Comparison of ENCODE assay signal across 14 cellular contexts in the genomic region with DNA sequence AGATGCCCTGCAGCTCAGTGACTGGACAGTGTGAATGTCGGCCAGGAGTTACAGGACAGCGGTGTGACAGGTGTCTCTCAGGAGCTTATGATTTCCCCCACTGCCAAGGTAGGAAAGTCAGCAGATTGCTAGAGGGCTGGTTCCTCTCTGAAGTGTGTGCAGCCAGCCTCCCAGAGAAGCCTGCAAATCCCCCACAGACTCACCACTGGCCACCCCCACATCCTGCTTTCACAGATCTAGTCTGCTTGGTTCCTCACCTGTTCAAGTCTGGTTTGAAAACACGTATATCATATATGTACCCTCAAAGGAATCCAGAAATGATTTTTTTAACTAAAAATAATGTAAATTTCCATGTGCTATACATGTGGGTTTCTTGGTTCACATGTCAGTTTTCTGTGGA.
DNase-seq lines count a peak whose midpoint lies in the region; ATAC-seq and TF ChIP-seq lines count a peak whose summit lies in the region.
"Had no signal": no experiment of that assay in that cellular context is flagged by ENCODE, and none has a peak within 500 bp of the region (broad histone marks: within the 10 kb centered on the region; RNA-seq: fewer than 3 reads in every experiment).

No MANE protein-coding gene starts in this region.

- ATAC-seq in GM23338 (no peak), HG03378 (IDR thresholded peaks at IDR 0.05; ENCODE audit: unreplicated experiment) (no peak)
- peak; percentile 97 for ATAC-seq in activated CD8-positive, alpha-beta T cell treated with anti-CD3 and anti-CD28 coated beads, Interleukin-2, amount 10 ng/mL, durations not matched to agents 7 days and 5 days
- ATAC-seq in natural killer cell treated with Interleukin-12 subunit alpha and Interleukin-12 subunit beta and Interleukin-15 and Interleukin-18, amount 100 ng/mL, for 72 hours = peak; percentile 15 to 53
- ATAC-seq: SK-N-SH treated with all-trans-retinoic acid at 6 μM for 48 hours had no signal

- H3K79me2 ChIP-seq in GM23338 (replicated peaks; ENCODE audit: insufficient read depth) = no peaks in the 10 kb centered on the region
- H3K79me2 ChIP-seq: parathyroid adenoma had no signal

- DNase-seq in GM13977 (ENCODE audit: low spot score) (peak; percentile 16), GM23338 (ENCODE audit: low spot score) (no peak), NCI-H526 (lab: John Stamatoyannopoulos, UW) (no peak), kidney tubule cell (ENCODE audit: low spot score) (no peak)
- DNase-seq in activated CD8-positive, alpha-beta T cell treated with anti-CD3 and anti-CD28 coated beads, Interleukin-2, amount 10 ng/mL, durations not matched to agents 7 days and 5 days = peak; percentile 87
- DNase-seq in natural killer cell treated with Interleukin-12 subunit alpha and Interleukin-12 subunit beta and Interleukin-15 and Interleukin-18, amount 100 ng/mL, for 72 hours (ENCODE audit: low spot score) = no peak
- DNase-seq: brain microvascular endothelial cell, DMS53, GM23248, NCI-H1436, NCI-H526 treated with DMSO at 0.1 percent for 48 hours had no signal

- H3K27ac Mint-ChIP-seq in GM23338 = no peak overlapping the region
- H3K27ac Mint-ChIP-seq in activated CD8-positive, alpha-beta T cell treated with anti-CD3 and anti-CD28 coated beads, Interleukin-2, amount 10 ng/mL, durations not matched to agents 7 days and 5 days = no peak overlapping the region
- H3K27ac Mint-ChIP-seq in natural killer cell treated with Interleukin-12 subunit alpha and Interleukin-12 subunit beta and Interleukin-15 and Interleukin-18, amount 100 ng/mL, for 72 hours = no peak overlapping the region

- no peak for TF ChIP-seq CTCF in GM13977 (IDR thresholded peaks at IDR 0.05; ENCODE audit: extremely low read depth, insufficient read depth, missing control alignments)
- no peak for TF ChIP-seq CTCF in GM23338 (conservative IDR thresholded peaks at IDR 0.05; ENCODE audit: low read depth in 2 of 2)

- H3K4me3 ChIP-seq in GM23338 = no peak overlapping the region
- H3K4me3 ChIP-seq: GM23248 had no signal

- no peaks in the 10 kb centered on the region for H3K36me3 ChIP-seq in GM23338 (ENCODE audit: insufficient read depth)
- H3K36me3 ChIP-seq: brain microvascular endothelial cell had no signal

- in situ Hi-C loops in GM13977 (cut with MboI; ENCODE audit: low pct_unique_long_range_greater_than_20kb, low sequenced_read_pairs, unreplicated experiment) = loop anchor here (25.0 kb wide), 2 partner anchors 173 to 298 kb away; partner anchors contain the start of gene RMC1

- H3K4me1 ChIP-seq in GM23338 (ENCODE audit: insufficient read depth) = peaks cover 35% of the 10 kb centered on the region
- H3K4me1 ChIP-seq: parathyroid adenoma had no signal

- no peaks in the 10 kb centered on the region for H3F3A ChIP-seq in GM23338 (replicated peaks; ENCODE audit: low read depth)

- no peak overlapping the region for H3K4me2 ChIP-seq in GM23338

- peaks cover 8% of the 10 kb centered on the region; the same call in 1 of the 2 replicates for H3K9me2 ChIP-seq in GM23338 (ENCODE audit: insufficient read depth)

- H3K9me3 Mint-ChIP-seq in GM23338 = peaks cover 6% of the 10 kb centered on the region; the same call in 1 of the 3 replicates
- H3K9me3 Mint-ChIP-seq in activated CD8-positive, alpha-beta T cell treated with anti-CD3 and anti-CD28 coated beads, Interleukin-2, amount 10 ng/mL, durations not matched to agents 7 days and 5 days (ENCODE audit: insufficient read depth) = no peaks in the 10 kb centered on the region
- H3K9me3 Mint-ChIP-seq in natural killer cell treated with Interleukin-12 subunit alpha and Interleukin-12 subunit beta and Interleukin-15 and Interleukin-18, amount 100 ng/mL, for 72 hours = no peaks in the 10 kb centered on the region

- CTCF ChIA-PET in activated CD8-positive, alpha-beta T cell treated with anti-CD3 and anti-CD28 coated beads, Interleukin-2, amount 10 ng/mL, durations not matched to agents 7 days and 5 days (lab: Charles Lee) = interaction anchor here (1.0 to 2.9 kb wide), 6 partner anchors 15 to 294 kb away, joined by 3 to 23 read pairs (median 6); no protein-coding TSS in a partner anchor

- H3K27me3 ChIP-seq in GM23338 (ENCODE audit: insufficient read depth) = no peaks in the 10 kb centered on the region
- H3K27me3 ChIP-seq: brain microvascular endothelial cell had no signal

- H4K20me1 ChIP-seq in GM23338 (replicated peaks; ENCODE audit: insufficient read depth) = no peaks in the 10 kb centered on the region

- H2AFZ ChIP-seq in GM23338 = peak overlapping the region; percentile 38; the same call in 1 of the 2 replicates
- H2AFZ ChIP-seq: GM23248, parathyroid adenoma had no signal

- H3K4me3 Mint-ChIP-seq in GM23338 = no peak overlapping the region
- H3K4me3 Mint-ChIP-seq in activated CD8-positive, alpha-beta T cell treated with anti-CD3 and anti-CD28 coated beads, Interleukin-2, amount 10 ng/mL, durations not matched to agents 7 days and 5 days = peak overlapping the region; percentile 16
- no peak overlapping the region for H3K4me3 Mint-ChIP-seq in natural killer cell treated with Interleukin-12 subunit alpha and Interleukin-12 subunit beta and Interleukin-15 and Interleukin-18, amount 100 ng/mL, for 72 hours

- H3K4me1 Mint-ChIP-seq in GM23338 = peaks cover 38% of the 10 kb centered on the region
- peaks cover 36% of the 10 kb centered on the region for H3K4me1 Mint-ChIP-seq in activated CD8-positive, alpha-beta T cell treated with anti-CD3 and anti-CD28 coated beads, Interleukin-2, amount 10 ng/mL, durations not matched to agents 7 days and 5 days (ENCODE audit: low read depth)
- H3K4me1 Mint-ChIP-seq in natural killer cell treated with Interleukin-12 subunit alpha and Interleukin-12 subunit beta and Interleukin-15 and Interleukin-18, amount 100 ng/mL, for 72 hours (ENCODE audit: low read depth in 2 of 2) = peaks cover 0 to 2% of the 10 kb centered on the region in 2 donors

- H3K27ac ChIP-seq in GM23338 (ENCODE audit: low read depth) = no peak overlapping the region
- H3K27ac ChIP-seq: brain microvascular endothelial cell, GM23248, parathyroid adenoma had no signal

- no peaks in the 10 kb centered on the region for H3K36me3 Mint-ChIP-seq in GM23338 (ENCODE audit: low read depth)
- H3K36me3 Mint-ChIP-seq in activated CD8-positive, alpha-beta T cell treated with anti-CD3 and anti-CD28 coated beads, Interleukin-2, amount 10 ng/mL, durations not matched to agents 7 days and 5 days (ENCODE audit: low read depth) = no peaks in the 10 kb centered on the region
- no peaks in the 10 kb centered on the region for H3K36me3 Mint-ChIP-seq in natural killer cell treated with Interleukin-12 subunit alpha and Interleukin-12 subunit beta and Interleukin-15 and Interleukin-18, amount 100 ng/mL, for 72 hours

- POLR2A ChIA-PET in activated CD8-positive, alpha-beta T cell treated with anti-CD3 and anti-CD28 coated beads, Interleukin-2, amount 10 ng/mL, durations not matched to agents 7 days and 5 days (lab: Charles Lee) = no interaction called here

- peaks cover 5% of the 10 kb centered on the region for H3K27me3 Mint-ChIP-seq in GM23338 (ENCODE audit: insufficient read depth, low read depth, poor library complexity)
- peaks cover 22% of the 10 kb centered on the region for H3K27me3 Mint-ChIP-seq in activated CD8-positive, alpha-beta T cell treated with anti-CD3 and anti-CD28 coated beads, Interleukin-2, amount 10 ng/mL, durations not matched to agents 7 days and 5 days (ENCODE audit: low read depth)
- H3K27me3 Mint-ChIP-seq in natural killer cell treated with Interleukin-12 subunit alpha and Interleukin-12 subunit beta and Interleukin-15 and Interleukin-18, amount 100 ng/mL, for 72 hours = peaks cover 0 to 6% of the 10 kb centered on the region in 2 donors

TF ChIP-seq in GM23338, 12 proteins besides CTCF, POLR2A, EP300 and RAD21 (continues in another document):
- TF ChIP-seq EZH2phosphoT487 (IDR thresholded peaks at IDR 0.05; ENCODE audit: unreplicated experiment) (no peak), ZNF114 (CRISPR knock-in tag; IDR thresholded peaks at IDR 0.05) (no peak), ZNF331 (CRISPR knock-in tag; IDR thresholded peaks at IDR 0.05; ENCODE audit: low read depth) (no peak), NANOG (IDR thresholded peaks at IDR 0.05; ENCODE audit: borderline replicate concordance) (no peak), EZH2 (IDR thresholded peaks at IDR 0.05; ENCODE audit: low read depth, unreplicated experiment) (no peak), CREB1 (CRISPR knock-in tag; IDR thresholded peaks at IDR 0.05; ENCODE audit: low read depth) (no peak), REST (IDR thresholded peaks at IDR 0.05; ENCODE audit: unreplicated experiment) (no peak), STAT1 (IDR thresholded peaks at IDR 0.05; ENCODE audit: unreplicated experiment) (no peak)

Comparison
In these comparisons a context has a peak if more than half of its experiments do, and no peak if none do; other contexts are left out.
1. DNase-seq: peak in GM13977 (single experiment) and activated CD8-positive, alpha-beta T cell treated with anti-CD3 and anti-CD28 coated beads, Interleukin-2, amount 10 ng/mL, durations not matched to agents 7 days and 5 days (single experiment); none in GM23338 (single experiment), natural killer cell treated with Interleukin-12 subunit alpha and Interleukin-12 subunit beta and Interleukin-15 and Interleukin-18, amount 100 ng/mL, for 72 hours (single experiment), NCI-H526 (0 of 2) and kidney tubule cell (single experiment).
2. ATAC-seq: peak in activated CD8-positive, alpha-beta T cell treated with anti-CD3 and anti-CD28 coated beads, Interleukin-2, amount 10 ng/mL, durations not matched to agents 7 days and 5 days (single experiment) and natural killer cell treated with Interleukin-12 subunit alpha and Interleukin-12 subunit beta and Interleukin-15 and Interleukin-18, amount 100 ng/mL, for 72 hours (2 of 2); none in GM23338 (single experiment) and HG03378 (single experiment).